1 cellular context compared by ENCODE assay signal in genomic region chr5:142694092-142694856, GRCh38.
TF ChIP-seq lines count a peak whose summit lies in the region.

No MANE protein-coding gene starts in this region.

TF ChIP-seq in HepG2, 621 proteins besides CTCF, POLR2A, EP300 and RAD21 (continued from another document):
- no peak for TF ChIP-seq GPBP1L1 (CRISPR knock-in tag; IDR thresholded peaks at IDR 0.05)
- TF ChIP-seq PBX2 (CRISPR knock-in tag; IDR thresholded peaks at IDR 0.05), result no peak
- TF ChIP-seq ZSCAN9 (CRISPR knock-in tag; IDR thresholded peaks at IDR 0.05; ENCODE audit: borderline replicate concordance), result no peak
- no peak for TF ChIP-seq TBX2 (CRISPR knock-in tag; IDR thresholded peaks at IDR 0.05; ENCODE audit: borderline replicate concordance)
- no peak for TF ChIP-seq AHR (CRISPR knock-in tag; IDR thresholded peaks at IDR 0.05)
- TF ChIP-seq ZNF558 (CRISPR knock-in tag; IDR thresholded peaks at IDR 0.05; ENCODE audit: borderline replicate concordance), result no peak
- no peak for TF ChIP-seq KLF15 (CRISPR knock-in tag; IDR thresholded peaks at IDR 0.05; ENCODE audit: borderline replicate concordance)
- TF ChIP-seq IRF9 (CRISPR knock-in tag; IDR thresholded peaks at IDR 0.05; ENCODE audit: borderline replicate concordance), result no peak
- TF ChIP-seq ZFP62 (CRISPR knock-in tag; IDR thresholded peaks at IDR 0.05), result no peak
- no peak for TF ChIP-seq SIN3A (IDR thresholded peaks at IDR 0.05; ENCODE audit: borderline replicate concordance, low read depth, low read length)
- no peak for TF ChIP-seq ZNF841 (CRISPR knock-in tag; IDR thresholded peaks at IDR 0.05; ENCODE audit: borderline replicate concordance)
- TF ChIP-seq NCOR1 (IDR thresholded peaks at IDR 0.05; ENCODE audit: borderline replicate concordance, low read length), result no peak
- TF ChIP-seq, protein P1, sequence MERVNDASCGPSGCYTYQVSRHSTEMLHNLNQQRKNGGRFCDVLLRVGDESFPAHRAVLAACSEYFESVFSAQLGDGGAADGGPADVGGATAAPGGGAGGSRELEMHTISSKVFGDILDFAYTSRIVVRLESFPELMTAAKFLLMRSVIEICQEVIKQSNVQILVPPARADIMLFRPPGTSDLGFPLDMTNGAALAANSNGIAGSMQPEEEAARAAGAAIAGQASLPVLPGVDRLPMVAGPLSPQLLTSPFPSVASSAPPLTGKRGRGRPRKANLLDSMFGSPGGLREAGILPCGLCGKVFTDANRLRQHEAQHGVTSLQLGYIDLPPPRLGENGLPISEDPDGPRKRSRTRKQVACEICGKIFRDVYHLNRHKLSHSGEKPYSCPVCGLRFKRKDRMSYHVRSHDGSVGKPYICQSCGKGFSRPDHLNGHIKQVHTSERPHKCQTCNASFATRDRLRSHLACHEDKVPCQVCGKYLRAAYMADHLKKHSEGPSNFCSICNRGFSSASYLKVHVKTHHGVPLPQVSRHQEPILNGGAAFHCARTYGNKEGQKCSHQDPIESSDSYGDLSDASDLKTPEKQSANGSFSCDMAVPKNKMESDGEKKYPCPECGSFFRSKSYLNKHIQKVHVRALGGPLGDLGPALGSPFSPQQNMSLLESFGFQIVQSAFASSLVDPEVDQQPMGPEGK (CRISPR knock-in tag; IDR thresholded peaks at IDR 0.05), result no peak
- no peak for TF ChIP-seq KAT7 (CRISPR knock-in tag; IDR thresholded peaks at IDR 0.05; ENCODE audit: borderline replicate concordance)
- no peak for TF ChIP-seq GTF2F1 (IDR thresholded peaks at IDR 0.05; ENCODE audit: low read length)
- TF ChIP-seq, protein P2, sequence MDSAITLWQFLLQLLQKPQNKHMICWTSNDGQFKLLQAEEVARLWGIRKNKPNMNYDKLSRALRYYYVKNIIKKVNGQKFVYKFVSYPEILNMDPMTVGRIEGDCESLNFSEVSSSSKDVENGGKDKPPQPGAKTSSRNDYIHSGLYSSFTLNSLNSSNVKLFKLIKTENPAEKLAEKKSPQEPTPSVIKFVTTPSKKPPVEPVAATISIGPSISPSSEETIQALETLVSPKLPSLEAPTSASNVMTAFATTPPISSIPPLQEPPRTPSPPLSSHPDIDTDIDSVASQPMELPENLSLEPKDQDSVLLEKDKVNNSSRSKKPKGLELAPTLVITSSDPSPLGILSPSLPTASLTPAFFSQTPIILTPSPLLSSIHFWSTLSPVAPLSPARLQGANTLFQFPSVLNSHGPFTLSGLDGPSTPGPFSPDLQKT (CRISPR knock-in tag; IDR thresholded peaks at IDR 0.05; ENCODE audit: borderline replicate concordance), result no peak
- no peak for TF ChIP-seq KDM4B (CRISPR knock-in tag; IDR thresholded peaks at IDR 0.05)
- no peak for TF ChIP-seq ATF7 (IDR thresholded peaks at IDR 0.05)
- no peak for TF ChIP-seq ATF7 (CRISPR knock-in tag; IDR thresholded peaks at IDR 0.05)
- no peak for TF ChIP-seq ZNF7 (CRISPR knock-in tag; IDR thresholded peaks at IDR 0.05)
